Comparison of ENCODE assay signal across 8 cellular contexts in the genomic region with DNA sequence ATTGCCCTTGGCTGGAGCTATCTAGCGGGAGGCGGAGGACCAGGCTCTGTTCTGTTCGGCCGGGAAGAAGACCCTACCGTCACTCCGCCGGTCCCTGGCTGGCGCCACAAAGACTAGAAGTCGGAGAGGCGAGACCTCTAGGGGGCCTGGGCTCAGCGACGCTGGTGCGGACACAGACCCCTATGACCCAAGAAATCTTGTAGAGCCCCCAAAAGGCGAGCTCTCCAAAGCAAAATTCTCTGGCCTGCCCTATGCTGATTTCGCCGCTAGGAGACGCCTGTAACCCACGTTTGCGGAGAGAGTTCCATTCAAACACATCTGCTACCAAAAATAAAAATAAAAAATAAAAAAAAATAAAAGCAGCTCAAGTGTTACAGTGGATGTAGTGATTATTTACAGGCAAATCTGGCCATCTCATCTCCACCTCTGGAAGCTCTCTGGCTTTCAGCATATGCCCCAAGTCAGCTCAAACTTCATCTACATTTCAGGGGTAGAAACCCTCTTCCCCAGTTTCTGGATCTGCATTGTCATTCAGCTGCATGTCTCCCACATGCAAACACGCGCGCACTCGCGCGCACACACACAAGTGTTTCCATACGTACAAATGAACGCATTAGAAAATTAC. TPM values are rescaled to one million over a fixed set of nuclear protein-coding genes. Genes with fewer than 3 reads are reported as not detected.
DNase-seq lines count a peak whose midpoint lies in the region; ATAC-seq, FAIRE-seq and TF ChIP-seq lines count a peak whose summit lies in the region.

No MANE protein-coding gene starts in this region.

- H3K36me3 ChIP-seq in Caco-2 (ENCODE audit: control insufficient read depth, insufficient read depth, low read length) (no peaks in the 10 kb centered on the region), KOPT-K1 (ENCODE audit: insufficient read depth, low read length) (no peaks in the 10 kb centered on the region), right atrium auricular region (no peaks in the 10 kb centered on the region), gastrocnemius medialis (no peaks in the 10 kb centered on the region)

- H3K36me3 Mint-ChIP-seq in Caco-2 (ENCODE audit: insufficient read depth, unreplicated experiment) = no peaks in the 10 kb centered on the region
- peaks cover 2% of the 10 kb centered on the region for H3K36me3 Mint-ChIP-seq in activated CD8-positive, alpha-beta T cell treated with anti-CD3 and anti-CD28 coated beads for 36 hours (ENCODE audit: low read depth)

- no TSS peak for BruUV-seq in Caco-2 (replicated peaks; lab: Mats Ljungman, UMichigan)

- no peaks in the 10 kb centered on the region for H3K27me3 Mint-ChIP-seq in Caco-2 (ENCODE audit: insufficient read depth, unreplicated experiment)
- H3K27me3 Mint-ChIP-seq in activated CD8-positive, alpha-beta T cell treated with anti-CD3 and anti-CD28 coated beads for 36 hours = peaks cover 64% of the 10 kb centered on the region

- H3K4me3 ChIP-seq in Caco-2 (ENCODE audit: low read depth, low read length) (no peak overlapping the region), right atrium auricular region (peak overlapping the region; percentile 15 to 40), gastrocnemius medialis (peak overlapping the region; percentile 13 to 53 (median 47))

- in situ Hi-C loops in gastrocnemius medialis (cut with MboI; ENCODE audit: low sequenced_read_pairs in 4 of 4) = no loop called here

- H3K9me3 ChIP-seq in Caco-2 = no peaks in the 10 kb centered on the region
- H3K9me3 ChIP-seq in KOPT-K1 (ENCODE audit: insufficient read depth, low read length, poor library complexity, severe bottlenecking) = no peaks in the 10 kb centered on the region
- no peaks in the 10 kb centered on the region for H3K9me3 ChIP-seq in right atrium auricular region
- H3K9me3 ChIP-seq in gastrocnemius medialis = no peaks in the 10 kb centered on the region

- H3K27ac ChIP-seq in KOPT-K1 (ENCODE audit: low read depth, low read length, poor library complexity, severe bottlenecking) = peak overlapping the region; percentile 77
- no peak overlapping the region for H3K27ac ChIP-seq in right atrium auricular region
- H3K27ac ChIP-seq in gastrocnemius medialis = no peak overlapping the region

- H3K4me1 Mint-ChIP-seq in Caco-2 (ENCODE audit: low read depth, unreplicated experiment) = no peaks in the 10 kb centered on the region
- H3K4me1 Mint-ChIP-seq in activated CD8-positive, alpha-beta T cell treated with anti-CD3 and anti-CD28 coated beads for 36 hours (ENCODE audit: low read depth) = peaks cover 18% of the 10 kb centered on the region

- intact Hi-C loops in Caco-2 (cut with micrococcal nuclease; ENCODE audit: unreplicated experiment) (loop anchor here (1.0 to 5.0 kb wide), 2 partner anchors 337 to 1631 kb away; no protein-coding TSS in a partner anchor), gastrocnemius medialis (cut with DNase I; ENCODE audit: low total_unique reads) (no loop called here)
- intact Hi-C loops in activated CD8-positive, alpha-beta T cell treated with anti-CD3 and anti-CD28 coated beads for 36 hours (cut with micrococcal nuclease) = no loop called here

- POLR2A ChIA-PET in Caco-2 (lab: Charles Lee) = no interaction called here
- POLR2A ChIA-PET in activated CD8-positive, alpha-beta T cell treated with anti-CD3 and anti-CD28 coated beads for 36 hours (lab: Charles Lee) = no interaction called here

- ATAC-seq in GM19324 (IDR thresholded peaks at IDR 0.05; ENCODE audit: low FRiP score, unreplicated experiment) (peak; percentile 48), gastrocnemius medialis (no peak)
- peak; percentile 42 for ATAC-seq in activated CD8-positive, alpha-beta T cell treated with anti-CD3 and anti-CD28 coated beads for 36 hours

- CTCF ChIA-PET in Caco-2 (lab: Charles Lee) = interaction anchor here (0.6 kb wide), 2 partner anchors 116 to 849 kb away, joined by 5 to 8 read pairs; no protein-coding TSS in a partner anchor
- CTCF ChIA-PET in activated CD8-positive, alpha-beta T cell treated with anti-CD3 and anti-CD28 coated beads for 36 hours (lab: Charles Lee) = interaction anchor here (0.9 to 1.3 kb wide), 4 partner anchors 15 to 26 kb away, joined by 3 to 6 read pairs (median 3); no protein-coding TSS in a partner anchor

- H3K4me1 ChIP-seq in Caco-2 (no peaks in the 10 kb centered on the region), right atrium auricular region (peaks cover 0 to 49% of the 10 kb centered on the region in 2 donors), gastrocnemius medialis (peaks cover 20 to 42% of the 10 kb centered on the region in 2 donors)

- FAIRE-seq in GM12892 (lab: Jason Lieb, UNC) = no peak

- peaks cover 6% of the 10 kb centered on the region for H3K9me3 Mint-ChIP-seq in Caco-2 (ENCODE audit: unreplicated experiment)
- peaks cover 2% of the 10 kb centered on the region for H3K9me3 Mint-ChIP-seq in activated CD8-positive, alpha-beta T cell treated with anti-CD3 and anti-CD28 coated beads for 36 hours

- TF ChIP-seq POLR2A in gastrocnemius medialis (IDR thresholded peaks at IDR 0.05) = no peak
- no peak for TF ChIP-seq POLR2A in GM12892 (IDR thresholded peaks at IDR 0.05; ENCODE audit: low read depth, low read length)

- DNase-seq in Caco-2 (peak in 1 of 2 experiments; percentile 29), right atrium auricular region (ENCODE audit: low spot score) (no peak), gastrocnemius medialis (no peak), NOMO-1 treated with dmso at 0.1 percent for 144 hours (lab: John Stamatoyannopoulos, UW; ENCODE audit: unreplicated experiment) (no peak), GM12892 (ENCODE audit: insufficient read length) (no peak)
- peak; percentile 52 for DNase-seq in activated CD8-positive, alpha-beta T cell treated with anti-CD3 and anti-CD28 coated beads for 36 hours

- no peaks in the 10 kb centered on the region for H3K27me3 ChIP-seq in Caco-2 (replicated peaks; ENCODE audit: control insufficient read depth, insufficient read depth, low read length)
- peaks cover 15 to 17% of the 10 kb centered on the region in 2 donors for H3K27me3 ChIP-seq in right atrium auricular region
- peaks cover 67 to 70% (median 69%) of the 10 kb centered on the region in 3 donors for H3K27me3 ChIP-seq in gastrocnemius medialis

- H3K27ac Mint-ChIP-seq in Caco-2 (ENCODE audit: unreplicated experiment) = no peak overlapping the region
- H3K27ac Mint-ChIP-seq in activated CD8-positive, alpha-beta T cell treated with anti-CD3 and anti-CD28 coated beads for 36 hours = no peak overlapping the region

- peak overlapping the region; percentile 16 for H3K4me3 Mint-ChIP-seq in Caco-2 (ENCODE audit: unreplicated experiment)
- H3K4me3 Mint-ChIP-seq in activated CD8-positive, alpha-beta T cell treated with anti-CD3 and anti-CD28 coated beads for 36 hours = no peak overlapping the region

- TF ChIP-seq CTCF in Caco-2 (IDR thresholded peaks at IDR 0.05; ENCODE audit: insufficient read depth in 1 of 2, low read depth in 1 of 2, low read length in 1 of 2, severe bottlenecking in 1 of 2, unreplicated experiment in 1 of 2) = peak; percentile 58 to 66
- peak; percentile 72 for TF ChIP-seq CTCF in activated CD8-positive, alpha-beta T cell treated with anti-CD3 and anti-CD28 coated beads for 36 hours (IDR thresholded peaks at IDR 0.05)
- TF ChIP-seq CTCF in right atrium auricular region (IDR thresholded peaks at IDR 0.05) = peak; percentile 62 to 86
- TF ChIP-seq CTCF in gastrocnemius medialis (IDR thresholded peaks at IDR 0.05 in 4 of 5, conservative IDR thresholded peaks at IDR 0.05 in 1 of 5) = peak; percentile 7 to 70 (median 53)

RNA-seq across cellular contexts. Expression of a gene that starts 2.4 kb away (rescaled TPM):
- total RNA-seq in Caco-2 (2022) (not detected in 2 replicates), right atrium auricular region (under 1 TPM; 0.44 to 0.94 TPM), gastrocnemius medialis (under 1 TPM in 1 of 4 donors, not detected in 3; 0.04 TPM)
- total RNA-seq in activated CD8-positive, alpha-beta T cell treated with anti-CD3 and anti-CD28 coated beads for 36 hours = not detected
- not detected for polyA plus RNA-seq in GM12892 (2012; ENCODE audit: missing spikeins)

Comparison
In these comparisons a context has a peak if more than half of its experiments do, and no peak if none do; other contexts are left out.
1. ATAC-seq: peak in GM19324 (single experiment) and activated CD8-positive, alpha-beta T cell treated with anti-CD3 and anti-CD28 coated beads for 36 hours (single experiment); none in gastrocnemius medialis (0 of 2).
2. Peak in every context shown above with its lines, with median percentiles within 50 percentile points of each other: CTCF ChIP-seq.